In the genomic region with DNA sequence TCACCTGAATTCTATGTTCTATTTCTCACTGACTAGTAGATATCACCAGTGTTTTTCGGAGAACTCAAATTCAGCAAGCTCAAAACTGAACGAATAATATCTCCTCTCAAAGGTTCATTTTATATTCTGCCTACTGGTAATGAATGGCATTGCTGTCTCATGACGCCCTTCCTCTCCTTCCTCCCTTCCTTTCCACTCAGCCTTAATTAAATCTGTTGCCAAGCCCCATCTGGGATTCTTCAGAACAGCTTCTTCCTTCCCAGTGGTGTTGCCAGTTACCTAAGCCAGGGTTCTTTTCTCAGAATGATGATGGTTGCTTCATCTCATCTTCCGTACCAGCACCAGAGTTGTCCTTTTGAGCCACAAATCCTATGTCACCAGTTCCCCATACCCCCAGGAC, we compare ENCODE assay signal across 1 cellular context.
TF ChIP-seq lines count a peak whose summit lies in the region.

No MANE protein-coding gene starts in this region.

TF ChIP-seq in H1, 55 proteins besides CTCF, POLR2A, EP300 and RAD21:
- TF ChIP-seq CEBPB (IDR thresholded peaks at IDR 0.05; ENCODE audit: low read depth, low read length) (no peak), RFX5 (IDR thresholded peaks at IDR 0.05; ENCODE audit: borderline replicate concordance, low read depth, low read length) (no peak), HDAC2 (IDR thresholded peaks at IDR 0.05; ENCODE audit: borderline replicate concordance in 1 of 2, low read depth in 2 of 2, low read length in 2 of 2) (no peak), ZNF274 (IDR thresholded peaks at IDR 0.05; ENCODE audit: borderline replicate concordance, extremely low read depth, low read length) (no peak), TBP (IDR thresholded peaks at IDR 0.05; ENCODE audit: low read depth, low read length) (no peak), TAF7 (optimal IDR thresholded peaks at IDR 0.05; ENCODE audit: borderline replicate concordance, low read depth, low read length) (no peak), KDM5A (IDR thresholded peaks at IDR 0.05; ENCODE audit: low read length) (no peak), CHD1 (IDR thresholded peaks at IDR 0.05; ENCODE audit: low read depth, low read length) (no peak), JUN (IDR thresholded peaks at IDR 0.05; ENCODE audit: low read depth, low read length) (no peak), HDAC6 (IDR thresholded peaks at IDR 0.05; ENCODE audit: low read depth, low read length) (no peak), SP2 (IDR thresholded peaks at IDR 0.05; ENCODE audit: low read length) (no peak), GTF2F1 (IDR thresholded peaks at IDR 0.05; ENCODE audit: borderline replicate concordance, low read depth, low read length) (no peak), SP1 (IDR thresholded peaks at IDR 0.05; ENCODE audit: low read depth, low read length) (no peak), SIX5 (IDR thresholded peaks at IDR 0.05; ENCODE audit: low read depth, low read length) (no peak), SAP30 (IDR thresholded peaks at IDR 0.05; ENCODE audit: insufficient read depth, insufficient replicate concordance, low read length) (no peak), TAF1 (IDR thresholded peaks at IDR 0.05; ENCODE audit: low read depth, low read length) (no peak)
- TF ChIP-seq, protein P1, sequence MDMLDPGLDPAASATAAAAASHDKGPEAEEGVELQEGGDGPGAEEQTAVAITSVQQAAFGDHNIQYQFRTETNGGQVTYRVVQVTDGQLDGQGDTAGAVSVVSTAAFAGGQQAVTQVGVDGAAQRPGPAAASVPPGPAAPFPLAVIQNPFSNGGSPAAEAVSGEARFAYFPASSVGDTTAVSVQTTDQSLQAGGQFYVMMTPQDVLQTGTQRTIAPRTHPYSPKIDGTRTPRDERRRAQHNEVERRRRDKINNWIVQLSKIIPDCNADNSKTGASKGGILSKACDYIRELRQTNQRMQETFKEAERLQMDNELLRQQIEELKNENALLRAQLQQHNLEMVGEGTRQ (IDR thresholded peaks at IDR 0.05; ENCODE audit: low read length) = no peak
- TF ChIP-seq, protein P2, sequence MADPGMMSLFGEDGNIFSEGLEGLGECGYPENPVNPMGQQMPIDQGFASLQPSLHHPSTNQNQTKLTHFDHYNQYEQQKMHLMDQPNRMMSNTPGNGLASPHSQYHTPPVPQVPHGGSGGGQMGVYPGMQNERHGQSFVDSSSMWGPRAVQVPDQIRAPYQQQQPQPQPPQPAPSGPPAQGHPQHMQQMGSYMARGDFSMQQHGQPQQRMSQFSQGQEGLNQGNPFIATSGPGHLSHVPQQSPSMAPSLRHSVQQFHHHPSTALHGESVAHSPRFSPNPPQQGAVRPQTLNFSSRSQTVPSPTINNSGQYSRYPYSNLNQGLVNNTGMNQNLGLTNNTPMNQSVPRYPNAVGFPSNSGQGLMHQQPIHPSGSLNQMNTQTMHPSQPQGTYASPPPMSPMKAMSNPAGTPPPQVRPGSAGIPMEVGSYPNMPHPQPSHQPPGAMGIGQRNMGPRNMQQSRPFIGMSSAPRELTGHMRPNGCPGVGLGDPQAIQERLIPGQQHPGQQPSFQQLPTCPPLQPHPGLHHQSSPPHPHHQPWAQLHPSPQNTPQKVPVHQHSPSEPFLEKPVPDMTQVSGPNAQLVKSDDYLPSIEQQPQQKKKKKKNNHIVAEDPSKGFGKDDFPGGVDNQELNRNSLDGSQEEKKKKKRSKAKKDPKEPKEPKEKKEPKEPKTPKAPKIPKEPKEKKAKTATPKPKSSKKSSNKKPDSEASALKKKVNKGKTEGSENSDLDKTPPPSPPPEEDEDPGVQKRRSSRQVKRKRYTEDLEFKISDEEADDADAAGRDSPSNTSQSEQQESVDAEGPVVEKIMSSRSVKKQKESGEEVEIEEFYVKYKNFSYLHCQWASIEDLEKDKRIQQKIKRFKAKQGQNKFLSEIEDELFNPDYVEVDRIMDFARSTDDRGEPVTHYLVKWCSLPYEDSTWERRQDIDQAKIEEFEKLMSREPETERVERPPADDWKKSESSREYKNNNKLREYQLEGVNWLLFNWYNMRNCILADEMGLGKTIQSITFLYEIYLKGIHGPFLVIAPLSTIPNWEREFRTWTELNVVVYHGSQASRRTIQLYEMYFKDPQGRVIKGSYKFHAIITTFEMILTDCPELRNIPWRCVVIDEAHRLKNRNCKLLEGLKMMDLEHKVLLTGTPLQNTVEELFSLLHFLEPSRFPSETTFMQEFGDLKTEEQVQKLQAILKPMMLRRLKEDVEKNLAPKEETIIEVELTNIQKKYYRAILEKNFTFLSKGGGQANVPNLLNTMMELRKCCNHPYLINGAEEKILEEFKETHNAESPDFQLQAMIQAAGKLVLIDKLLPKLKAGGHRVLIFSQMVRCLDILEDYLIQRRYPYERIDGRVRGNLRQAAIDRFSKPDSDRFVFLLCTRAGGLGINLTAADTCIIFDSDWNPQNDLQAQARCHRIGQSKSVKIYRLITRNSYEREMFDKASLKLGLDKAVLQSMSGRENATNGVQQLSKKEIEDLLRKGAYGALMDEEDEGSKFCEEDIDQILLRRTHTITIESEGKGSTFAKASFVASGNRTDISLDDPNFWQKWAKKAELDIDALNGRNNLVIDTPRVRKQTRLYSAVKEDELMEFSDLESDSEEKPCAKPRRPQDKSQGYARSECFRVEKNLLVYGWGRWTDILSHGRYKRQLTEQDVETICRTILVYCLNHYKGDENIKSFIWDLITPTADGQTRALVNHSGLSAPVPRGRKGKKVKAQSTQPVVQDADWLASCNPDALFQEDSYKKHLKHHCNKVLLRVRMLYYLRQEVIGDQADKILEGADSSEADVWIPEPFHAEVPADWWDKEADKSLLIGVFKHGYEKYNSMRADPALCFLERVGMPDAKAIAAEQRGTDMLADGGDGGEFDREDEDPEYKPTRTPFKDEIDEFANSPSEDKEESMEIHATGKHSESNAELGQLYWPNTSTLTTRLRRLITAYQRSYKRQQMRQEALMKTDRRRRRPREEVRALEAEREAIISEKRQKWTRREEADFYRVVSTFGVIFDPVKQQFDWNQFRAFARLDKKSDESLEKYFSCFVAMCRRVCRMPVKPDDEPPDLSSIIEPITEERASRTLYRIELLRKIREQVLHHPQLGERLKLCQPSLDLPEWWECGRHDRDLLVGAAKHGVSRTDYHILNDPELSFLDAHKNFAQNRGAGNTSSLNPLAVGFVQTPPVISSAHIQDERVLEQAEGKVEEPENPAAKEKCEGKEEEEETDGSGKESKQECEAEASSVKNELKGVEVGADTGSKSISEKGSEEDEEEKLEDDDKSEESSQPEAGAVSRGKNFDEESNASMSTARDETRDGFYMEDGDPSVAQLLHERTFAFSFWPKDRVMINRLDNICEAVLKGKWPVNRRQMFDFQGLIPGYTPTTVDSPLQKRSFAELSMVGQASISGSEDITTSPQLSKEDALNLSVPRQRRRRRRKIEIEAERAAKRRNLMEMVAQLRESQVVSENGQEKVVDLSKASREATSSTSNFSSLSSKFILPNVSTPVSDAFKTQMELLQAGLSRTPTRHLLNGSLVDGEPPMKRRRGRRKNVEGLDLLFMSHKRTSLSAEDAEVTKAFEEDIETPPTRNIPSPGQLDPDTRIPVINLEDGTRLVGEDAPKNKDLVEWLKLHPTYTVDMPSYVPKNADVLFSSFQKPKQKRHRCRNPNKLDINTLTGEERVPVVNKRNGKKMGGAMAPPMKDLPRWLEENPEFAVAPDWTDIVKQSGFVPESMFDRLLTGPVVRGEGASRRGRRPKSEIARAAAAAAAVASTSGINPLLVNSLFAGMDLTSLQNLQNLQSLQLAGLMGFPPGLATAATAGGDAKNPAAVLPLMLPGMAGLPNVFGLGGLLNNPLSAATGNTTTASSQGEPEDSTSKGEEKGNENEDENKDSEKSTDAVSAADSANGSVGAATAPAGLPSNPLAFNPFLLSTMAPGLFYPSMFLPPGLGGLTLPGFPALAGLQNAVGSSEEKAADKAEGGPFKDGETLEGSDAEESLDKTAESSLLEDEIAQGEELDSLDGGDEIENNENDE (IDR thresholded peaks at IDR 0.05; ENCODE audit: insufficient replicate concordance, low read length) = no peak
- TF ChIP-seq, protein P3, sequence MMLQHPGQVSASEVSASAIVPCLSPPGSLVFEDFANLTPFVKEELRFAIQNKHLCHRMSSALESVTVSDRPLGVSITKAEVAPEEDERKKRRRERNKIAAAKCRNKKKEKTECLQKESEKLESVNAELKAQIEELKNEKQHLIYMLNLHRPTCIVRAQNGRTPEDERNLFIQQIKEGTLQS (IDR thresholded peaks at IDR 0.05; ENCODE audit: insufficient read depth, low read depth, low read length) = no peak
- TF ChIP-seq, protein P4, sequence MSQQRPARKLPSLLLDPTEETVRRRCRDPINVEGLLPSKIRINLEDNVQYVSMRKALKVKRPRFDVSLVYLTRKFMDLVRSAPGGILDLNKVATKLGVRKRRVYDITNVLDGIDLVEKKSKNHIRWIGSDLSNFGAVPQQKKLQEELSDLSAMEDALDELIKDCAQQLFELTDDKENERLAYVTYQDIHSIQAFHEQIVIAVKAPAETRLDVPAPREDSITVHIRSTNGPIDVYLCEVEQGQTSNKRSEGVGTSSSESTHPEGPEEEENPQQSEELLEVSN (IDR thresholded peaks at IDR 0.05) = no peak
